In the genomic region with DNA sequence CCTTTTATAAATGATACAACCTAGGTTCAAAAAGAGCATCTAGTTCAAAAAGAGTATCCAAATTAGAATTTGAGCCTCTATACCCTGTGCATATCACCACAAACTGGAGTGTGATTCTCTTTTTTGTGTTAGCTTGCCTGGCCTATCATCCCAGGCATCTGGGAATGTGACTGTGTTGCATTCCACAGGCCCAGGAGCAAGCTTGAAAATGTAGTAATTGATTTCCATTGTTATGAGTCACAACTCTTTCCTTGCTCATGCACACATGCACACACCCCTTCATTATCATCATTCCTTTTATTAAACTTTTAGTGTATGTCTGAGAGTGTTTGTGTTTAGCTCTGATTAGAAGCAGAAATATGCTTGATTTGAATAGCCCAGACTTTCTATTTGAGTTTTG, we compare ENCODE assay signal across 9 cellular contexts.
DNase-seq lines count a peak whose midpoint lies in the region; ATAC-seq, FAIRE-seq and TF ChIP-seq lines count a peak whose summit lies in the region.
"Had no signal": no experiment of that assay in that cellular context is flagged by ENCODE, and none has a peak within 500 bp of the region (broad histone marks: within the 10 kb centered on the region; RNA-seq: fewer than 3 reads in every experiment).

No MANE protein-coding gene starts in this region.

- DNase-seq in A549 (ENCODE audit: low read depth in 1 of 2, low spot score in 1 of 2) (peak; percentile 11 to 31), HPDE6-E6E7 (ENCODE audit: extremely low spot score) (peak; percentile 54), astrocyte of the cerebellum (ENCODE audit: low read depth) (peak; percentile 71), islet precursor cell (peak; percentile 89), NCI-H128 (lab: John Stamatoyannopoulos, UW; ENCODE audit: unreplicated experiment) (no peak), GF-D8 (lab: John Stamatoyannopoulos, UW) (no peak), NCI-H1417 treated with DMSO at 0.1 percent for 48 hours (lab: John Stamatoyannopoulos, UW) (no peak)

- peak overlapping the region; percentile 11; the same call in 2 of the 3 replicates for H3K4me2 ChIP-seq in A549

- peak; percentile 80 to 85; a peak in 5 of 6 replicates for ATAC-seq in A549
- ATAC-seq in HG03196 (IDR thresholded peaks at IDR 0.05; ENCODE audit: unreplicated experiment) = no peak

- H3K4me1 ChIP-seq in A549 = peaks cover 18% of the 10 kb centered on the region

- TF ChIP-seq POLR2A in A549 (IDR thresholded peaks at IDR 0.05; ENCODE audit: low read length) = no peak

- no peaks in the 10 kb centered on the region for H3K9me3 ChIP-seq in A549

- no peak for TF ChIP-seq RAD21 in A549 (conservative IDR thresholded peaks at IDR 0.05 in 1 of 2, IDR thresholded peaks at IDR 0.05 in 1 of 2)

- POLR2A ChIA-PET in A549 (lab: Yijun Ruan, JAX) = no interaction called here

- no peak for TF ChIP-seq EP300 in A549 (IDR thresholded peaks at IDR 0.05)

- no peak for TF ChIP-seq CTCF in A549 (IDR thresholded peaks at IDR 0.05)
- no peak for TF ChIP-seq CTCF in astrocyte of the cerebellum (IDR thresholded peaks at IDR 0.05; ENCODE audit: low read depth, low read length, missing control alignments)

- H3K27ac ChIP-seq in A549 = no peak overlapping the region
- H3K27ac ChIP-seq: C4-2B had no signal

- peak; percentile 43 for FAIRE-seq in A549 (lab: Jason Lieb, UNC)

- H3K4me3 ChIP-seq in A549 (no peak overlapping the region), astrocyte of the cerebellum (ENCODE audit: low read depth, low read length) (no peak overlapping the region)

- in situ Hi-C loops in astrocyte of the cerebellum (cut with HindIII; ENCODE audit: low sequenced_read_pairs) = no loop called here

- CTCF ChIA-PET in A549 (lab: Yijun Ruan, JAX) = interaction anchor here (0.6 kb wide), 1 partner anchor 185 kb away, joined by 3 read pairs; no protein-coding TSS in a partner anchor

TF ChIP-seq in A549, 52 proteins besides CTCF, POLR2A, EP300 and RAD21:
- TF ChIP-seq JUN (IDR thresholded peaks at IDR 0.05) (no peak), FOSL2 (IDR thresholded peaks at IDR 0.05) (no peak), FOSL2 (CRISPR knock-in tag; IDR thresholded peaks at IDR 0.05) (peak; percentile 55; the same call in 1 of the 2 replicates)
- TF ChIP-seq, protein P1, sequence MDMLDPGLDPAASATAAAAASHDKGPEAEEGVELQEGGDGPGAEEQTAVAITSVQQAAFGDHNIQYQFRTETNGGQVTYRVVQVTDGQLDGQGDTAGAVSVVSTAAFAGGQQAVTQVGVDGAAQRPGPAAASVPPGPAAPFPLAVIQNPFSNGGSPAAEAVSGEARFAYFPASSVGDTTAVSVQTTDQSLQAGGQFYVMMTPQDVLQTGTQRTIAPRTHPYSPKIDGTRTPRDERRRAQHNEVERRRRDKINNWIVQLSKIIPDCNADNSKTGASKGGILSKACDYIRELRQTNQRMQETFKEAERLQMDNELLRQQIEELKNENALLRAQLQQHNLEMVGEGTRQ (IDR thresholded peaks at IDR 0.05) = no peak

Comparison
In these comparisons a context has a peak if more than half of its experiments do, and no peak if none do; other contexts are left out.
1. DNase-seq: peak in A549 (2 of 2), HPDE6-E6E7 (single experiment), astrocyte of the cerebellum (single experiment) and islet precursor cell (single experiment); none in NCI-H128 (single experiment), GF-D8 (single experiment) and NCI-H1417 treated with DMSO at 0.1 percent for 48 hours (single experiment).